8 cellular contexts compared by ENCODE assay signal in genomic region chr11:112795142-112795815, GRCh38.
DNase-seq lines count a peak whose midpoint lies in the region; TF ChIP-seq lines count a peak whose summit lies in the region.

No MANE protein-coding gene starts in this region.

- no peaks in the 10 kb centered on the region for H4K20me1 ChIP-seq in MM.1S (ENCODE audit: insufficient read depth, low read length)

- no peaks in the 10 kb centered on the region for H3F3A ChIP-seq in MM.1S (ENCODE audit: insufficient read depth, low read length)

- H3K4me1 ChIP-seq in MM.1S (ENCODE audit: low read length) = peaks cover 5% of the 10 kb centered on the region; the same call in 1 of the 2 replicates
- peaks cover 0 to 35% of the 10 kb centered on the region in 2 donors for H3K4me1 ChIP-seq in right atrium auricular region
- no peaks in the 10 kb centered on the region for H3K4me1 ChIP-seq in suprapubic skin

- 55% methylated on average over 14 of the region's 14 CpGs for WGBS in suprapubic skin

- H3K9ac ChIP-seq in MM.1S (ENCODE audit: low read length) = no peak overlapping the region

- no peak for TF ChIP-seq EP300 in suprapubic skin (IDR thresholded peaks at IDR 0.05)

- no peak for DNase-seq in GM06990 (ENCODE audit: extremely low read depth, insufficient read length)
- DNase-seq in MM.1S = peak; percentile 65
- DNase-seq in activated CD4-positive, alpha-beta T cell treated with anti-CD3 and anti-CD28 coated beads, Interleukin-2, amount 50 U/mL, for 48 hours = peak; percentile 10 to 21
- no peak for DNase-seq in right atrium auricular region (ENCODE audit: low spot score)
- DNase-seq in suprapubic skin (ENCODE audit: low spot score in 2 of 2) = no peak
- no peak for DNase-seq in NCI-H748 (lab: John Stamatoyannopoulos, UW; ENCODE audit: unreplicated experiment)
- no peak for DNase-seq in NCI-H226

- no peak overlapping the region for H3K4me3 ChIP-seq in GM06990 (replicated peaks; ENCODE audit: low read depth, low read length)
- no peak overlapping the region for H3K4me3 ChIP-seq in MM.1S (ENCODE audit: low read length)
- H3K4me3 ChIP-seq in right atrium auricular region = no peak overlapping the region
- no peak overlapping the region for H3K4me3 ChIP-seq in suprapubic skin

- TF ChIP-seq CTCF in 22Rv1 (IDR thresholded peaks at IDR 0.05) = peak; percentile 83
- TF ChIP-seq CTCF in GM06990 (IDR thresholded peaks at IDR 0.05; ENCODE audit: insufficient read depth, low read length, poor library complexity, severe bottlenecking) = peak; percentile 91
- peak; percentile 80 for TF ChIP-seq CTCF in MM.1S (IDR thresholded peaks at IDR 0.05; ENCODE audit: low read length)
- TF ChIP-seq CTCF in right atrium auricular region (IDR thresholded peaks at IDR 0.05) = peak; percentile 23 to 74
- peak; percentile 12 to 31 for TF ChIP-seq CTCF in suprapubic skin (IDR thresholded peaks at IDR 0.05)

- H3K27me3 ChIP-seq in GM06990 (replicated peaks; ENCODE audit: control insufficient read depth, insufficient read depth, low read length) (no peaks in the 10 kb centered on the region; the same call in none of the 2 replicates), MM.1S (replicated peaks; ENCODE audit: insufficient read depth, low read length) (no peaks in the 10 kb centered on the region), right atrium auricular region (no peaks in the 10 kb centered on the region), suprapubic skin (no peaks in the 10 kb centered on the region)

- TF ChIP-seq POLR2A in suprapubic skin (IDR thresholded peaks at IDR 0.05) = no peak

- no peaks in the 10 kb centered on the region for H3K9me2 ChIP-seq in MM.1S (replicated peaks; ENCODE audit: insufficient read depth, low read length)

- no peaks in the 10 kb centered on the region for H3K79me2 ChIP-seq in MM.1S (ENCODE audit: low read length)

- no peaks in the 10 kb centered on the region for H3K9me3 ChIP-seq in MM.1S (replicated peaks; ENCODE audit: insufficient read depth, low read length)
- no peaks in the 10 kb centered on the region for H3K9me3 ChIP-seq in right atrium auricular region
- no peaks in the 10 kb centered on the region for H3K9me3 ChIP-seq in suprapubic skin

- no peak overlapping the region for H3K4me2 ChIP-seq in MM.1S (ENCODE audit: low read depth, low read length)

- no peak overlapping the region for H2AFZ ChIP-seq in MM.1S (ENCODE audit: low read length)

- no peak overlapping the region for H3K27ac ChIP-seq in 22Rv1
- H3K27ac ChIP-seq in MM.1S (ENCODE audit: low read length) = no peak overlapping the region
- H3K27ac ChIP-seq in right atrium auricular region = peak overlapping the region in 1 of 2 donors; percentile 78
- H3K27ac ChIP-seq in suprapubic skin = no peak overlapping the region

- H3K36me3 ChIP-seq in GM06990 (ENCODE audit: control insufficient read depth, insufficient read depth, low read length) = no peaks in the 10 kb centered on the region
- H3K36me3 ChIP-seq in MM.1S (replicated peaks; ENCODE audit: insufficient read depth, low read length) = no peaks in the 10 kb centered on the region
- no peaks in the 10 kb centered on the region for H3K36me3 ChIP-seq in right atrium auricular region
- H3K36me3 ChIP-seq in suprapubic skin = no peaks in the 10 kb centered on the region

Comparison
In these comparisons a context has a peak if more than half of its experiments do, and no peak if none do; other contexts are left out.
1. CTCF ChIP-seq: peak in every context shown above with its lines; median percentile 91 in GM06990; 83 in 22Rv1; 80 in MM.1S; 48 in right atrium auricular region; 22 in suprapubic skin.
2. DNase-seq: peak in MM.1S (single experiment) and activated CD4-positive, alpha-beta T cell treated with anti-CD3 and anti-CD28 coated beads, Interleukin-2, amount 50 U/mL, for 48 hours (2 of 2); none in GM06990 (single experiment), right atrium auricular region (single experiment), suprapubic skin (0 of 2), NCI-H748 (single experiment) and NCI-H226 (single experiment).